In the genomic region with DNA sequence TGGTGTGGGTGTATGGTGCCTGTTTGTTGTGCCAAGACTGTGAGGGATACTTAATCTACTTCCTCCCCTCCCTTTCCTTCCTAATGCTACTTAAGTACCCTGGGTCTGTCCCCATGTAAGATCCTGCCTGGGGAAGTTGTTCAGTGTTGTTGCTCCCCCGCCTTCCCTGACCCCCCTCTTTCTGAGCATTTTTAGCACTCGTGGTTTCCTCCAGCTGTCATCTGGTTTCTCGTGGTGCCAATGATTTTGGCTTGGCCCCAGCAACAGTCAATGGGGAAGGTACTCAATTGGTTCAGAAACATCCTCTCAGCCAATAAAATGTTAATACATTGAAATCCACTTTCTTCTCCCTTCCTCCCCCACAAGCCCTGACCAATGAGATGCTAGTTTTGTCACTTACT, we compare ENCODE assay signal across 8 cellular contexts. TPM values are rescaled to one million over a fixed set of nuclear protein-coding genes. Genes with fewer than 3 reads are reported as not detected.
DNase-seq lines count a peak whose midpoint lies in the region; ATAC-seq and TF ChIP-seq lines count a peak whose summit lies in the region.

No MANE protein-coding gene starts in this region.

- H3K36me3 Mint-ChIP-seq in activated naive CD4-positive, alpha-beta T cell treated with anti-CD3 and anti-CD28 coated beads, Interleukin-2, amount 50 U/mL, for 72 hours: peaks cover 0 to 4% of the 10 kb centered on the region in 2 donors
- no peaks in the 10 kb centered on the region for H3K36me3 Mint-ChIP-seq in endodermal cell (ENCODE audit: low read depth)

- no peaks in the 10 kb centered on the region for H3K36me3 ChIP-seq in endodermal cell (ENCODE audit: control insufficient read depth, insufficient read depth, low read length)

- no peaks in the 10 kb centered on the region for H3K9me3 ChIP-seq in endodermal cell (ENCODE audit: control insufficient read depth, low read length)

- no peaks in the 10 kb centered on the region for H3K27me3 Mint-ChIP-seq in endodermal cell (ENCODE audit: insufficient read depth)

- no peaks in the 10 kb centered on the region for H3K27me3 ChIP-seq in endodermal cell (ENCODE audit: control insufficient read depth, insufficient read depth, low read length, poor library complexity, severe bottlenecking)

- peak; percentile 74 for ATAC-seq in HG03280 (IDR thresholded peaks at IDR 0.05; ENCODE audit: unreplicated experiment)
- peak; percentile 68 to 72 for ATAC-seq in activated naive CD4-positive, alpha-beta T cell treated with anti-CD3 and anti-CD28 coated beads, Interleukin-2, amount 50 U/mL, for 72 hours

- H3K4me1 Mint-ChIP-seq in endodermal cell: no peaks in the 10 kb centered on the region

- no peak overlapping the region for H3K9ac ChIP-seq in endodermal cell (ENCODE audit: extremely low read depth, low read length, poor library complexity, severe bottlenecking)

- H3K4me3 ChIP-seq in endodermal cell (ENCODE audit: low read length): no peak overlapping the region

- peaks cover 0 to 9% of the 10 kb centered on the region in 2 donors for H3K9me3 Mint-ChIP-seq in activated naive CD4-positive, alpha-beta T cell treated with anti-CD3 and anti-CD28 coated beads, Interleukin-2, amount 50 U/mL, for 72 hours
- H3K9me3 Mint-ChIP-seq in endodermal cell: no peaks in the 10 kb centered on the region

- peak; percentile 14 for TF ChIP-seq POLR2A in GM19099 (IDR thresholded peaks at IDR 0.05; ENCODE audit: extremely low read depth, insufficient read length, low read depth)

- no peak overlapping the region for H3K4me3 Mint-ChIP-seq in endodermal cell

- 60 to 73% methylated on average over 1 to 3 of the region's 3 CpGs for WGBS in endodermal cell (ENCODE audit: insufficient coverage in 1 of 2, insufficient read length in 1 of 2), 2 experiments

- no peak for TF ChIP-seq CTCF in endodermal cell (conservative IDR thresholded peaks at IDR 0.05)

- peak overlapping the region; percentile 83 to 97 for H3K27ac Mint-ChIP-seq in activated naive CD4-positive, alpha-beta T cell treated with anti-CD3 and anti-CD28 coated beads, Interleukin-2, amount 50 U/mL, for 72 hours
- no peak overlapping the region for H3K27ac Mint-ChIP-seq in endodermal cell

- H3K4me1 ChIP-seq in endodermal cell (ENCODE audit: control insufficient read depth, insufficient read depth, low read length): no peaks in the 10 kb centered on the region

- peak; percentile 61 for DNase-seq in AG20443 (ENCODE audit: low spot score)
- peak; percentile 99 for DNase-seq in SIG-M5 treated with dmso at 0.1 percent for 504 hours (lab: John Stamatoyannopoulos, UW; ENCODE audit: unreplicated experiment)
- DNase-seq in activated naive CD4-positive, alpha-beta T cell treated with anti-CD3 and anti-CD28 coated beads, Interleukin-2, amount 50 U/mL, for 72 hours (ENCODE audit: low spot score in 2 of 2): peak; percentile 62 to 80
- DNase-seq in hepatic stellate cell (ENCODE audit: low spot score): peak; percentile 77
- DNase-seq in stimulated activated CD4-positive, alpha-beta T cell treated with anti-CD3 and anti-CD28 coated beads, TNF-alpha, amount 100 ng/mL, for 1 hour (ENCODE audit: low read depth in 3 of 3, low spot score in 1 of 3): peak in 2 of 3 donors; percentile 42 to 54
- no peak for DNase-seq in endodermal cell

- no peak overlapping the region for H3K27ac ChIP-seq in endodermal cell (ENCODE audit: low read depth, low read length)

RNA-seq across cellular contexts. Expression of a gene that starts 8.0 kb away (rescaled TPM):
- 10 to 100 TPM; 39.0 to 92.4 TPM for total RNA-seq in activated naive CD4-positive, alpha-beta T cell treated with anti-CD3 and anti-CD28 coated beads, Interleukin-2, amount 50 U/mL, for 72 hours
- total RNA-seq in endodermal cell: 10 to 100 TPM; 30.4 to 37.9 TPM
- 46.8 TPM for polyA plus RNA-seq in endodermal cell (2013, experiment 1 of 2)
- 41.5 TPM for polyA plus RNA-seq in endodermal cell (2013, experiment 2 of 2)

RNA-seq across cellular contexts. Expression of a gene that starts 13.6 kb away (rescaled TPM):
- total RNA-seq in activated naive CD4-positive, alpha-beta T cell treated with anti-CD3 and anti-CD28 coated beads, Interleukin-2, amount 50 U/mL, for 72 hours: 1 to 10 TPM; 2.7 to 4.2 TPM
- total RNA-seq in endodermal cell: 1 to 10 TPM; 4.4 to 9.6 TPM
- 5.7 TPM for polyA plus RNA-seq in endodermal cell (2013, experiment 1 of 2)
- polyA plus RNA-seq in endodermal cell (2013, experiment 2 of 2): 4.6 TPM

RNA-seq across cellular contexts. Expression of a gene that starts 16.9 kb away (rescaled TPM):
- total RNA-seq in activated naive CD4-positive, alpha-beta T cell treated with anti-CD3 and anti-CD28 coated beads, Interleukin-2, amount 50 U/mL, for 72 hours: 100 to 1,000 TPM; 115 to 126 TPM
- total RNA-seq in endodermal cell: 10 to 100 TPM; 83.5 to 100.0 TPM
- 130 TPM for polyA plus RNA-seq in endodermal cell (2013, experiment 1 of 2)
- polyA plus RNA-seq in endodermal cell (2013, experiment 2 of 2): 112 TPM

RNA-seq across cellular contexts. Expression of a gene that starts 19.1 kb away (rescaled TPM):
- 10 to 100 TPM; 28.2 to 41.0 TPM for total RNA-seq in activated naive CD4-positive, alpha-beta T cell treated with anti-CD3 and anti-CD28 coated beads, Interleukin-2, amount 50 U/mL, for 72 hours
- total RNA-seq in endodermal cell: 10 to 100 TPM; 46.4 to 47.2 TPM
- 47.2 TPM for polyA plus RNA-seq in endodermal cell (2013, experiment 1 of 2)
- polyA plus RNA-seq in endodermal cell (2013, experiment 2 of 2): 43.1 TPM

RNA-seq across cellular contexts. Expression of a gene that starts 26.0 kb away (rescaled TPM):
- 10 to 100 TPM; 30.3 to 60.3 TPM for total RNA-seq in activated naive CD4-positive, alpha-beta T cell treated with anti-CD3 and anti-CD28 coated beads, Interleukin-2, amount 50 U/mL, for 72 hours
- 10 to 100 TPM; 26.7 to 39.7 TPM for total RNA-seq in endodermal cell
- 42.7 TPM for polyA plus RNA-seq in endodermal cell (2013, experiment 1 of 2)
- polyA plus RNA-seq in endodermal cell (2013, experiment 2 of 2): 36.0 TPM
